19 cellular contexts compared by ENCODE assay signal in genomic region chr1:19666139-19666465, GRCh38. TPM values are rescaled to one million over a fixed set of nuclear protein-coding genes. Genes with fewer than 3 reads are reported as not detected.
A peak's percentile ranks its signal among the peaks of the same experiment; 100 is the strongest.
DNase-seq lines count a peak whose midpoint lies in the region; ATAC-seq and TF ChIP-seq lines count a peak whose summit lies in the region.
"Had no signal": no experiment of that assay in that cellular context is flagged by ENCODE, and none has a peak within 500 bp of the region (broad histone marks: within the 10 kb centered on the region; RNA-seq: fewer than 3 reads in every experiment).

No MANE protein-coding gene starts in this region.

- peaks cover 63% of the 10 kb centered on the region for H3K27me3 Mint-ChIP-seq in CD4-positive, CD25-positive, alpha-beta regulatory T cell
- peaks cover 24% of the 10 kb centered on the region for H3K27me3 Mint-ChIP-seq in CD8-positive, alpha-beta T cell (ENCODE audit: low read depth)
- peaks cover 40% of the 10 kb centered on the region for H3K27me3 Mint-ChIP-seq in activated naive CD8-positive, alpha-beta T cell treated with anti-CD3 and anti-CD28 coated beads, Interleukin-2, amount 50 U/mL, for 24 hours
- peaks cover 31 to 47% of the 10 kb centered on the region in 2 donors for H3K27me3 Mint-ChIP-seq in natural killer cell (ENCODE audit: low read depth in 2 of 2)

- no peaks in the 10 kb centered on the region for H3K36me3 Mint-ChIP-seq in CD4-positive, CD25-positive, alpha-beta regulatory T cell
- H3K36me3 Mint-ChIP-seq in CD8-positive, alpha-beta T cell, result no peaks in the 10 kb centered on the region
- H3K36me3 Mint-ChIP-seq in activated naive CD8-positive, alpha-beta T cell treated with anti-CD3 and anti-CD28 coated beads, Interleukin-2, amount 50 U/mL, for 24 hours (ENCODE audit: low read depth), result no peaks in the 10 kb centered on the region
- H3K36me3 Mint-ChIP-seq in natural killer cell, result no peaks in the 10 kb centered on the region

- no peaks in the 10 kb centered on the region for H3K9me3 Mint-ChIP-seq in CD4-positive, CD25-positive, alpha-beta regulatory T cell
- no peaks in the 10 kb centered on the region for H3K9me3 Mint-ChIP-seq in CD8-positive, alpha-beta T cell
- no peaks in the 10 kb centered on the region for H3K9me3 Mint-ChIP-seq in activated naive CD8-positive, alpha-beta T cell treated with anti-CD3 and anti-CD28 coated beads, Interleukin-2, amount 50 U/mL, for 24 hours
- no peaks in the 10 kb centered on the region for H3K9me3 Mint-ChIP-seq in natural killer cell

- peaks cover 16% of the 10 kb centered on the region for H3K4me1 ChIP-seq in CD4-positive, CD25-positive, alpha-beta regulatory T cell (ENCODE audit: control insufficient read depth, insufficient read depth, low read length, poor library complexity, severe bottlenecking)
- peaks cover 14% of the 10 kb centered on the region for H3K4me1 ChIP-seq in CD8-positive, alpha-beta T cell (ENCODE audit: insufficient read depth, low read length)

- intact Hi-C loops in CD8-positive, alpha-beta T cell (cut with DNase I, micrococcal nuclease), result no loop called here
- intact Hi-C loops in natural killer cell (cut with micrococcal nuclease), result no loop called here

- H3K4me1 Mint-ChIP-seq in CD4-positive, CD25-positive, alpha-beta regulatory T cell, result peaks cover 9 to 34% (median 18%) of the 10 kb centered on the region in 4 donors
- H3K4me1 Mint-ChIP-seq in CD8-positive, alpha-beta T cell (ENCODE audit: low read depth), result peaks cover 26% of the 10 kb centered on the region
- peaks cover 9% of the 10 kb centered on the region for H3K4me1 Mint-ChIP-seq in activated naive CD8-positive, alpha-beta T cell treated with anti-CD3 and anti-CD28 coated beads, Interleukin-2, amount 50 U/mL, for 24 hours
- peaks cover 5 to 21% of the 10 kb centered on the region in 2 donors for H3K4me1 Mint-ChIP-seq in natural killer cell

- H3K9me3 ChIP-seq in CD4-positive, CD25-positive, alpha-beta regulatory T cell (ENCODE audit: control insufficient read depth in 2 of 2, low read length in 2 of 2), result no peaks in the 10 kb centered on the region
- no peaks in the 10 kb centered on the region for H3K9me3 ChIP-seq in CD8-positive, alpha-beta T cell (ENCODE audit: low read length)
- H3K9me3 ChIP-seq: left ventricle myocardium inferior had no signal

- ATAC-seq in CD4-positive, CD25-positive, alpha-beta regulatory T cell (ENCODE audit: low read depth in 2 of 2), result no peak
- no peak for ATAC-seq in CD8-positive, alpha-beta T cell
- no peak for ATAC-seq in activated naive CD8-positive, alpha-beta T cell treated with anti-CD3 and anti-CD28 coated beads, Interleukin-2, amount 50 U/mL, for 24 hours
- ATAC-seq in natural killer cell, result no peak
- ATAC-seq in HG02798 (IDR thresholded peaks at IDR 0.05; ENCODE audit: poor library complexity, unreplicated experiment), result no peak

- no peak for DNase-seq in CD4-positive, CD25-positive, alpha-beta regulatory T cell
- no peak for DNase-seq in CD8-positive, alpha-beta T cell
- DNase-seq in activated naive CD8-positive, alpha-beta T cell treated with anti-CD3 and anti-CD28 coated beads, Interleukin-2, amount 50 U/mL, for 24 hours, result no peak
- no peak for DNase-seq in natural killer cell
- no peak for DNase-seq in NCI-H2081 (lab: John Stamatoyannopoulos, UW)
- no peak for DNase-seq in DMS 273 treated with DMSO at 0.1 percent for 48 hours (lab: John Stamatoyannopoulos, UW)
- DNase-seq: activated CD4-positive, alpha-beta T cell treated with anti-CD3 and anti-CD28 coated beads, Interleukin-2, amount 50 U/mL, for 4 hours; effector memory CD4-positive, alpha-beta T cell; hippocampal formation; left ventricle myocardium inferior; NCI-H345; SIG-M5; T1000 had no signal

- TF ChIP-seq CTCF in CD8-positive, alpha-beta T cell (IDR thresholded peaks at IDR 0.05), result no peak
- TF ChIP-seq CTCF in natural killer cell (IDR thresholded peaks at IDR 0.05), result no peak

- no peak overlapping the region for H3K27ac Mint-ChIP-seq in CD4-positive, CD25-positive, alpha-beta regulatory T cell
- no peak overlapping the region for H3K27ac Mint-ChIP-seq in CD8-positive, alpha-beta T cell
- H3K27ac Mint-ChIP-seq in activated naive CD8-positive, alpha-beta T cell treated with anti-CD3 and anti-CD28 coated beads, Interleukin-2, amount 50 U/mL, for 24 hours, result peak overlapping the region; percentile 26
- no peak overlapping the region for H3K27ac Mint-ChIP-seq in natural killer cell

- peak overlapping the region; percentile 71 to 93 (median 74) for H3K4me3 Mint-ChIP-seq in CD4-positive, CD25-positive, alpha-beta regulatory T cell
- H3K4me3 Mint-ChIP-seq in CD8-positive, alpha-beta T cell, result peak overlapping the region; percentile 75
- peak overlapping the region; percentile 47 for H3K4me3 Mint-ChIP-seq in activated naive CD8-positive, alpha-beta T cell treated with anti-CD3 and anti-CD28 coated beads, Interleukin-2, amount 50 U/mL, for 24 hours
- H3K4me3 Mint-ChIP-seq in natural killer cell, result peak overlapping the region; percentile 71

- no peak overlapping the region for H3K4me3 ChIP-seq in CD4-positive, CD25-positive, alpha-beta regulatory T cell (ENCODE audit: low read depth, low read length)
- no peak overlapping the region for H3K4me3 ChIP-seq in CD8-positive, alpha-beta T cell (ENCODE audit: low read depth, low read length)

- CTCF ChIA-PET in CD8-positive, alpha-beta T cell (lab: Charles Lee), result interaction anchor here (3.8 kb wide), 1 partner anchor 38 kb away, joined by 31 read pairs; no protein-coding TSS in a partner anchor

- H3K27ac ChIP-seq in CD4-positive, CD25-positive, alpha-beta regulatory T cell (ENCODE audit: insufficient read depth, low read length, poor library complexity, severe bottlenecking), result no peak overlapping the region
- no peak overlapping the region for H3K27ac ChIP-seq in CD8-positive, alpha-beta T cell (ENCODE audit: low read depth, low read length)
- H3K27ac ChIP-seq: left ventricle myocardium inferior had no signal

- POLR2A ChIA-PET in CD8-positive, alpha-beta T cell (lab: Charles Lee), result no interaction called here

- H3K27me3 ChIP-seq in CD4-positive, CD25-positive, alpha-beta regulatory T cell (ENCODE audit: control insufficient read depth, insufficient read depth, low read length), result peaks cover 6% of the 10 kb centered on the region
- peaks cover 11% of the 10 kb centered on the region for H3K27me3 ChIP-seq in CD8-positive, alpha-beta T cell (ENCODE audit: insufficient read depth, low read length)

- no peaks in the 10 kb centered on the region for H3K36me3 ChIP-seq in CD4-positive, CD25-positive, alpha-beta regulatory T cell (ENCODE audit: control insufficient read depth, insufficient read depth, low read length)
- H3K36me3 ChIP-seq in CD8-positive, alpha-beta T cell (ENCODE audit: insufficient read depth, low read length), result no peaks in the 10 kb centered on the region
- H3K36me3 ChIP-seq: left ventricle myocardium inferior had no signal

RNA-seq across cellular contexts. Expression of gene HTR6, which starts 1.4 kb away (rescaled TPM):
- total RNA-seq in CD4-positive, CD25-positive, alpha-beta regulatory T cell, result not detected
- under 1 TPM in 3 of 4 donors, not detected in 1; 0.15 to 0.31 (median 0.19) TPM for polyA plus RNA-seq in CD4-positive, CD25-positive, alpha-beta regulatory T cell
- total RNA-seq in CD8-positive, alpha-beta T cell, result 1 to 10 TPM in 1 of 2 experiments, under 1 TPM in 1; 0.87 to 1.1 TPM
- total RNA-seq in natural killer cell, result under 1 TPM in 1 of 3 donors, not detected in 2; 0.18 TPM
- total RNA-seq: cardiac septum, HT-29, left ventricle myocardium inferior, myocyte, subcutaneous adipose tissue had no signal
- polyA plus RNA-seq: BJ had no signal

RNA-seq across cellular contexts. Expression of gene NBL1, which starts 22.0 kb away (rescaled TPM):
- 3.3 TPM for total RNA-seq in CD4-positive, CD25-positive, alpha-beta regulatory T cell
- 1 to 10 TPM in 3 of 4 donors, under 1 TPM in 1; 0.39 to 1.4 (median 1.2) TPM for polyA plus RNA-seq in CD4-positive, CD25-positive, alpha-beta regulatory T cell
- 10 to 100 TPM; 76.5 to 80.5 TPM for total RNA-seq in CD8-positive, alpha-beta T cell
- total RNA-seq in natural killer cell, result 10 to 100 TPM; 10.7 to 18.4 (median 11.4) TPM

Comparison
In these comparisons a context has a peak if more than half of its experiments do, and no peak if none do; other contexts are left out.
1. RNA of gene NBL1, which starts 22.0 kb away (total RNA-seq): 76.5 to 80.5 TPM in CD8-positive, alpha-beta T cell; 10.7 to 18.4 TPM in natural killer cell and 3.3 TPM in CD4-positive, CD25-positive, alpha-beta regulatory T cell (single experiment); every median in the first group is over 4 times any median in the second.
2. Peak in every context shown above with its lines, with median percentiles within 50 percentile points of each other: H3K4me3 Mint-ChIP-seq.